Comparison of ENCODE assay signal across 18 cellular contexts in the genomic region with DNA sequence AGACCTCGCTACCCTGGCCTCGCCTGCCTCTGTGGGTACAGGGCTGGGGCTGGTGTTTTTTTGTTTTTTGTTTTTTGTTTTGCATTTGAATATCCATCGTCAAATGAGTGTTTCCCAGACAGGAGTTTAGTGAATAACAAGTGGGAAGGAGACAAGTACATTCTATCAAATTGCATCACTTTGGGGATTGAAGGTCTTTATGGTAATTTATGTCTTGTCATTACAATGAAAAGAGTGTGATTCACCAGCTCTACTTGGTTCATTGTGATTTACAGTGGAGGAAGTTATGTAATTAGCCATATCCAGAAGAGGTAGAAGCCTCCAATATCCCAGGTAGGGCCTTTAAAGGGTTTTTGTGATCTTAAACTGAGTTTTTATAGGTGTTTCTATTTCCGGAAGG.
DNase-seq lines count a peak whose midpoint lies in the region; TF ChIP-seq lines count a peak whose summit lies in the region.
"Had no signal": no experiment of that assay in that cellular context is flagged by ENCODE, and none has a peak within 500 bp of the region (broad histone marks: within the 10 kb centered on the region; RNA-seq: fewer than 3 reads in every experiment).

No MANE protein-coding gene starts in this region.

- TF ChIP-seq CTCF in epithelial cell of esophagus (IDR thresholded peaks at IDR 0.05; ENCODE audit: insufficient read depth, low read depth, low read length, missing control alignments), result no peak

- DNase-seq in NOMO-1 treated with DMSO at 0.1 percent for 48 hours (lab: John Stamatoyannopoulos, UW; ENCODE audit: unreplicated experiment), result peak; percentile 68
- DNase-seq in NOMO-1 treated with dmso at 0.1 percent for 144 hours (lab: John Stamatoyannopoulos, UW; ENCODE audit: unreplicated experiment), result no peak
- peak; percentile 23 for DNase-seq in NCI-H226
- DNase-seq in epithelial cell of esophagus (ENCODE audit: low read depth), result peak; percentile 72
- peak; percentile 36 for DNase-seq in renal cortical epithelial cell (ENCODE audit: low read depth)
- no peak for DNase-seq in head of caudate nucleus
- DNase-seq in NCI-H187 (lab: John Stamatoyannopoulos, UW), result no peak
- no peak for DNase-seq in effector CD8-positive, alpha-beta T cell (lab: John Stamatoyannopoulos, UW)
- DNase-seq: 8988T, DMS 273 treated with DMSO at 0.1 percent for 48 hours, HFFc6, KBM-7, NCI-H2081, NCI-H345, NCI-H526 treated with DMSO at 0.1 percent for 48 hours, PC-3 had no signal

- intact Hi-C loops in head of caudate nucleus (cut with DNase I), result no loop called here

- no peak overlapping the region for H3K4me3 ChIP-seq in epithelial cell of esophagus (ENCODE audit: low read length)
- H3K4me3 ChIP-seq: BLaER1 treated with 17β-estradiol and CSF1 and Interleukin-3, amounts not matched to agents 10 nM and 100 nM; SK-N-MC had no signal

Comparison
In these comparisons a context has a peak if more than half of its experiments do, and no peak if none do; other contexts are left out.
1. DNase-seq: peak in NOMO-1 treated with DMSO at 0.1 percent for 48 hours (single experiment), NCI-H226 (single experiment), epithelial cell of esophagus (single experiment) and renal cortical epithelial cell (single experiment); none in NOMO-1 treated with dmso at 0.1 percent for 144 hours (single experiment), head of caudate nucleus (0 of 42), NCI-H187 (0 of 2) and effector CD8-positive, alpha-beta T cell (single experiment).